In genomic region chr7:16951483-16952080, GRCh38 we compare ENCODE assay signal across 23 cellular contexts.
A peak's percentile ranks its signal among the peaks of the same experiment; 100 is the strongest.
DNase-seq lines count a peak whose midpoint lies in the region; ATAC-seq, FAIRE-seq and TF ChIP-seq lines count a peak whose summit lies in the region.
"Had no signal": no experiment of that assay in that cellular context is flagged by ENCODE, and none has a peak within 500 bp of the region (broad histone marks: within the 10 kb centered on the region; RNA-seq: fewer than 3 reads in every experiment).

No MANE protein-coding gene starts in this region.

- no peaks in the 10 kb centered on the region for H4K20me1 ChIP-seq in H9 (ENCODE audit: control insufficient read depth, insufficient read depth, insufficient read length)

- H3K36me3 ChIP-seq in A673 (ENCODE audit: insufficient read depth, low read length, poor library complexity, severe bottlenecking), result no peaks in the 10 kb centered on the region
- H3K36me3 ChIP-seq in bronchial epithelial cell (ENCODE audit: control insufficient read depth, insufficient read depth, low read length), result no peaks in the 10 kb centered on the region
- no peaks in the 10 kb centered on the region for H3K36me3 ChIP-seq in mucosa of descending colon (ENCODE audit: low read depth)
- no peaks in the 10 kb centered on the region for H3K36me3 ChIP-seq in gastrocnemius medialis
- H3K36me3 ChIP-seq: right atrium auricular region had no signal

- H3K4me2 ChIP-seq in H9 (ENCODE audit: insufficient read depth, insufficient read length, low read length), result no peak overlapping the region

- H3K4ac ChIP-seq in H9 (ENCODE audit: low read depth, low read length), result no peak overlapping the region

- peaks cover 6% of the 10 kb centered on the region for H3K9me3 ChIP-seq in A673 (ENCODE audit: low read depth, low read length, poor library complexity, severe bottlenecking)
- peaks cover 6% of the 10 kb centered on the region for H3K9me3 ChIP-seq in H9 (ENCODE audit: control insufficient read depth, low read depth, low read length)
- peaks cover 13% of the 10 kb centered on the region for H3K9me3 ChIP-seq in mucosa of descending colon
- no peaks in the 10 kb centered on the region for H3K9me3 ChIP-seq in gastrocnemius medialis

- H2AK5ac ChIP-seq in H9 (ENCODE audit: insufficient read length, low read length), result no peak overlapping the region

- peaks cover 17% of the 10 kb centered on the region for H3K4me1 ChIP-seq in A673 (ENCODE audit: insufficient read depth, low read length, poor library complexity, severe bottlenecking)
- no peaks in the 10 kb centered on the region for H3K4me1 ChIP-seq in H9 (ENCODE audit: insufficient read depth, low read length)
- no peaks in the 10 kb centered on the region for H3K4me1 ChIP-seq in mucosa of descending colon (ENCODE audit: low read depth)
- H3K4me1 ChIP-seq in gastrocnemius medialis, result peaks cover 0 to 7% of the 10 kb centered on the region in 2 donors

- no peak overlapping the region for H3K18ac ChIP-seq in H9 (ENCODE audit: insufficient read length, low read depth, low read length)

- no peak for FAIRE-seq in bronchial epithelial cell (lab: Jason Lieb, UNC)
- FAIRE-seq in frontal cortex (lab: Jason Lieb, UNC), result no peak
- FAIRE-seq: endometrium, GM19239 had no signal

- no peak overlapping the region for H2BK20ac ChIP-seq in H9 (ENCODE audit: low read depth, low read length, poor library complexity, severe bottlenecking)

- WGBS in H9 (ENCODE audit: extremely low coverage, insufficient read length, low lambda C conversion rate), result no CpG with 5 or more reads among the region's 3 CpGs

- H3T11ph ChIP-seq in H9 (ENCODE audit: low read length), result no peak overlapping the region

- no peak overlapping the region for H3K9ac ChIP-seq in H9 (ENCODE audit: extremely low read depth, insufficient read length, low read length)

- no peak overlapping the region for H3K56ac ChIP-seq in H9 (ENCODE audit: insufficient read length, low read depth, low read length)

- no peak overlapping the region for H4K5ac ChIP-seq in H9 (ENCODE audit: insufficient read length, low read depth, low read length)

- peaks cover 8% of the 10 kb centered on the region in 2 experiments for H3K4me1 Mint-ChIP-seq in H9
- H3K4me1 Mint-ChIP-seq: activated B cell treated with CpG ODN at 0.5 μM for 24 hours; activated naive CD4-positive, alpha-beta T cell treated with anti-CD3 and anti-CD28 coated beads, Interleukin-2, amount 50 U/mL, for 24 hours; naive thymus-derived CD4-positive, alpha-beta T cell had no signal

- no peak overlapping the region for H3K23ac ChIP-seq in H9 (ENCODE audit: insufficient read length, low read depth, low read length)

- in situ Hi-C loops in gastrocnemius medialis (cut with MboI; ENCODE audit: low sequenced_read_pairs in 4 of 4), result no loop called here

- peak overlapping the region in 2 of 3 experiments; percentile 0 to 19; a peak in 2 of 7 replicates for H3K27ac Mint-ChIP-seq in H9
- H3K27ac Mint-ChIP-seq: activated B cell treated with CpG ODN at 0.5 μM for 24 hours; activated naive CD4-positive, alpha-beta T cell treated with anti-CD3 and anti-CD28 coated beads, Interleukin-2, amount 50 U/mL, for 24 hours; naive thymus-derived CD4-positive, alpha-beta T cell; type B pancreatic cell had no signal

- no peak overlapping the region for H4K91ac ChIP-seq in H9 (ENCODE audit: insufficient read length, low read depth, low read length)

- H4K8ac ChIP-seq in H9 (replicated peaks; ENCODE audit: insufficient read length, low read depth, low read length), result no peak overlapping the region

- intact Hi-C loops in A673 (cut with micrococcal nuclease; ENCODE audit: unreplicated experiment) (no loop called here), mucosa of descending colon (cut with DNase I, micrococcal nuclease) (no loop called here), gastrocnemius medialis (cut with DNase I; ENCODE audit: low total_unique reads) (no loop called here)

- H3K27me3 Mint-ChIP-seq in H9 (ENCODE audit: low read depth), result no peaks in the 10 kb centered on the region; the same call in 1 of the 2 replicates
- H3K27me3 Mint-ChIP-seq: activated B cell treated with CpG ODN at 0.5 μM for 24 hours, type B pancreatic cell had no signal

- CTCF ChIA-PET in A673 (lab: Charles Lee), result no interaction called here

- no peaks in the 10 kb centered on the region for H3K79me2 ChIP-seq in H9 (ENCODE audit: insufficient read depth, low read length)

- POLR2A ChIA-PET in A673 (lab: Charles Lee; ENCODE audit: low non-redundant PET), result no interaction called here

- H2BK12ac ChIP-seq in H9 (ENCODE audit: insufficient read length, low read depth, low read length), result no peak overlapping the region

- ATAC-seq in mucosa of descending colon (peak; percentile 54), HG03108 (IDR thresholded peaks at IDR 0.05; ENCODE audit: unreplicated experiment) (no peak), gastrocnemius medialis (no peak)
- ATAC-seq: left cardiac atrium; naive thymus-derived CD4-positive, alpha-beta T cell had no signal

- no peak overlapping the region for H2BK5ac ChIP-seq in H9 (ENCODE audit: insufficient read length, low read length)

- H3K27me3 ChIP-seq in A673 (replicated peaks; ENCODE audit: insufficient read depth, low read depth, low read length, poor library complexity) (no peaks in the 10 kb centered on the region), H9 (ENCODE audit: insufficient read depth, low read length) (no peaks in the 10 kb centered on the region), bronchial epithelial cell (ENCODE audit: control insufficient read depth, insufficient read depth, low read length) (no peaks in the 10 kb centered on the region), gastrocnemius medialis (no peaks in the 10 kb centered on the region)
- H3K27me3 ChIP-seq: right atrium auricular region had no signal

- H3K27ac ChIP-seq in A673 (ENCODE audit: low read depth, low read length, poor library complexity, severe bottlenecking) (no peak overlapping the region), H9 (ENCODE audit: insufficient read length, low read depth, low read length) (no peak overlapping the region), gastrocnemius medialis (no peak overlapping the region)
- H3K27ac ChIP-seq: HL-60, right atrium auricular region had no signal

- DNase-seq in A673 (ENCODE audit: low spot score), result peak; percentile 20
- no peak for DNase-seq in H9
- peak; percentile 44 for DNase-seq in bronchial epithelial cell (ENCODE audit: low read depth)
- DNase-seq in mucosa of descending colon, result no peak
- DNase-seq in gastrocnemius medialis, result no peak
- DNase-seq in NOMO-1 treated with dmso at 0.1 percent for 144 hours (lab: John Stamatoyannopoulos, UW; ENCODE audit: unreplicated experiment), result no peak
- no peak for DNase-seq in frontal cortex (ENCODE audit: low spot score in 2 of 2)
- DNase-seq: activated B cell treated with CpG ODN at 0.5 μM for 24 hours; Calu3; caudate nucleus; left cardiac atrium; naive thymus-derived CD4-positive, alpha-beta T cell; NCI-H2029; NCI-H526 treated with DMSO at 0.1 percent for 48 hours; stimulated activated CD4-positive, alpha-beta T cell treated with anti-CD3 and anti-CD28 coated beads, Interleukin-4, amount 100 ng/mL, for 24 hours; T-helper 1 cell had no signal

- no peak overlapping the region for H2BK15ac ChIP-seq in H9 (ENCODE audit: low read depth, low read length)

- no peak overlapping the region for H3K4me3 Mint-ChIP-seq in H9
- H3K4me3 Mint-ChIP-seq: activated B cell treated with CpG ODN at 0.5 μM for 24 hours; activated naive CD4-positive, alpha-beta T cell treated with anti-CD3 and anti-CD28 coated beads, Interleukin-2, amount 50 U/mL, for 24 hours; naive thymus-derived CD4-positive, alpha-beta T cell; type B pancreatic cell had no signal

- H2AFZ ChIP-seq in H9 (ENCODE audit: low read length), result no peak overlapping the region

- no peak overlapping the region for H2BK120ac ChIP-seq in H9 (ENCODE audit: low read depth, low read length, poor library complexity, severe bottlenecking)

- no peak overlapping the region for H3K14ac ChIP-seq in H9 (ENCODE audit: insufficient read depth, low read length)

- no peaks in the 10 kb centered on the region for H3K23me2 ChIP-seq in H9 (ENCODE audit: insufficient read length, low read depth, low read length, poor library complexity, severe bottlenecking)

- no peak for TF ChIP-seq POLR2A in gastrocnemius medialis (IDR thresholded peaks at IDR 0.05)

- no peaks in the 10 kb centered on the region for H3K79me1 ChIP-seq in H9 (ENCODE audit: insufficient read depth, low read depth, low read length, poor library complexity, severe bottlenecking)

- peak overlapping the region; percentile 21 for H3K4me3 ChIP-seq in A673 (ENCODE audit: low read depth, low read length, poor library complexity, severe bottlenecking)
- H3K4me3 ChIP-seq in bronchial epithelial cell (ENCODE audit: low read depth, low read length), result no peak overlapping the region
- no peak overlapping the region for H3K4me3 ChIP-seq in mucosa of descending colon
- no peak overlapping the region for H3K4me3 ChIP-seq in gastrocnemius medialis
- H3K4me3 ChIP-seq: right atrium auricular region had no signal

- H3K36me3 Mint-ChIP-seq in H9 (ENCODE audit: insufficient read depth in 1 of 3, low read depth in 3 of 3), result peaks cover 18 to 28% (median 22%) of the 10 kb centered on the region in 3 experiments
- H3K36me3 Mint-ChIP-seq: activated naive CD4-positive, alpha-beta T cell treated with anti-CD3 and anti-CD28 coated beads, Interleukin-2, amount 50 U/mL, for 24 hours; type B pancreatic cell had no signal

- no TSS peak for BruUV-seq in A673 (replicated peaks; lab: Mats Ljungman, UMichigan)

- TF ChIP-seq CTCF in A673 (conservative IDR thresholded peaks at IDR 0.05; ENCODE audit: low read depth, low read length) (no peak), H9 (conservative IDR thresholded peaks at IDR 0.05) (no peak), bronchial epithelial cell (IDR thresholded peaks at IDR 0.05; ENCODE audit: insufficient read depth, low read length, severe bottlenecking) (no peak), mucosa of descending colon (IDR thresholded peaks at IDR 0.05) (no peak), gastrocnemius medialis (IDR thresholded peaks at IDR 0.05 in 4 of 5, conservative IDR thresholded peaks at IDR 0.05 in 1 of 5) (no peak)

- H3K9me3 Mint-ChIP-seq in H9, result peaks cover 25 to 29% of the 10 kb centered on the region in 2 experiments

Comparison
In these comparisons a context has a peak if more than half of its experiments do, and no peak if none do; other contexts are left out.
1. DNase-seq: peak in A673 (single experiment) and bronchial epithelial cell (single experiment); none in H9 (single experiment), mucosa of descending colon (0 of 3), gastrocnemius medialis (0 of 2), NOMO-1 treated with dmso at 0.1 percent for 144 hours (single experiment) and frontal cortex (0 of 2).